ENCODE assay signal across 16 cellular contexts in genomic region chr6:20191951-20192350, GRCh38.
"Had no signal": no experiment of that assay in that cellular context is flagged by ENCODE, and none has a peak within 500 bp of the region (broad histone marks: within the 10 kb centered on the region; RNA-seq: fewer than 3 reads in every experiment).

No MANE protein-coding gene starts in this region.

- H3K4me3 ChIP-seq: cardiac muscle cell, sigmoid colon, uterus had no signal

- H3K27me3 ChIP-seq: cardiac muscle cell, sigmoid colon, uterus had no signal

- H3K36me3 ChIP-seq: cardiac muscle cell, sigmoid colon, uterus had no signal

- H3K4me1 ChIP-seq: uterus had no signal

- H3K9me3 ChIP-seq: sigmoid colon, uterus had no signal

- H3K4me1 Mint-ChIP-seq: nephron had no signal

- DNase-seq: activated CD4-positive, alpha-beta T cell treated with anti-CD3 and anti-CD28 coated beads for 1 hour; activated CD8-positive, alpha-beta memory T cell treated with anti-CD3 and anti-CD28 coated beads for 24 hours; activated gamma-delta T cell; aorta; effector CD4-positive, alpha-beta T cell; foreskin melanocyte; head of caudate nucleus; mammary epithelial cell; sigmoid colon; stimulated activated CD4-positive, alpha-beta T cell treated with anti-CD3 and anti-CD28 coated beads, Interleukin-4, amount 100 ng/mL, for 1 hour; stimulated activated CD8-positive, alpha-beta memory T cell treated with anti-CD3 and anti-CD28 coated beads, Interleukin-4, amount 100 ng/mL, for 48 hours; uterus had no signal

- ATAC-seq: left lobe of liver had no signal

- H3K27ac ChIP-seq: cardiac muscle cell, sigmoid colon, uterus had no signal

- H3K27ac Mint-ChIP-seq: activated naive CD8-positive, alpha-beta T cell; nephron had no signal

- H3K27me3 Mint-ChIP-seq: activated naive CD8-positive, alpha-beta T cell had no signal

- H3K4me3 Mint-ChIP-seq: activated naive CD8-positive, alpha-beta T cell; nephron had no signal
